31 cellular contexts compared by ENCODE assay signal in genomic region chr4:8919651-8920288, GRCh38. TPM values are rescaled to one million over a fixed set of nuclear protein-coding genes. Genes with fewer than 3 reads are reported as not detected.
DNase-seq lines count a peak whose midpoint lies in the region; ATAC-seq, FAIRE-seq and TF ChIP-seq lines count a peak whose summit lies in the region.
"Had no signal": no experiment of that assay in that cellular context is flagged by ENCODE, and none has a peak within 500 bp of the region (broad histone marks: within the 10 kb centered on the region; RNA-seq: fewer than 3 reads in every experiment).

No MANE protein-coding gene starts in this region.

- no peak for TF ChIP-seq POLR2A in spleen (IDR thresholded peaks at IDR 0.05)

- no peak for ATAC-seq in activated T-cell treated with anti-CD3 and anti-CD28 coated beads, Interleukin-2, amount 50 U/mL, for 4 hours
- ATAC-seq in HG02759 (IDR thresholded peaks at IDR 0.05; ENCODE audit: unreplicated experiment) (no peak), GM19324 (IDR thresholded peaks at IDR 0.05; ENCODE audit: low FRiP score, unreplicated experiment) (no peak)
- ATAC-seq: A549, GM12878, left ventricle myocardium superior, T-helper 17 cell had no signal

- peaks cover 17% of the 10 kb centered on the region for H3K27me3 Mint-ChIP-seq in activated T-cell treated with anti-CD3 and anti-CD28 coated beads, Interleukin-2, amount 50 U/mL, for 4 hours (ENCODE audit: low read depth)

- no peaks in the 10 kb centered on the region for H3K36me3 Mint-ChIP-seq in activated T-cell treated with anti-CD3 and anti-CD28 coated beads, Interleukin-2, amount 50 U/mL, for 4 hours (ENCODE audit: insufficient read depth)
- H3K36me3 Mint-ChIP-seq: brain, IgD-negative memory B cell, immature natural killer cell had no signal

- H3K27ac ChIP-seq in kidney (ENCODE audit: low read depth in 2 of 2, low read length in 2 of 2), result no peak overlapping the region
- H3K27ac ChIP-seq in spleen, result no peak overlapping the region
- H3K27ac ChIP-seq: A549, adrenal gland, epithelial cell of prostate, heart right ventricle, vagina had no signal

- H3K4me1 Mint-ChIP-seq in activated T-cell treated with anti-CD3 and anti-CD28 coated beads, Interleukin-2, amount 50 U/mL, for 4 hours (ENCODE audit: low read depth), result peaks cover 4% of the 10 kb centered on the region
- H3K4me1 Mint-ChIP-seq: IgD-negative memory B cell, immature natural killer cell had no signal

- H3K9me3 ChIP-seq in kidney (ENCODE audit: control insufficient read depth in 1 of 2, low read length in 2 of 2) (peaks cover 0 to 6% of the 10 kb centered on the region in 2 donors), spleen (peaks cover 0 to 26% (median 23%) of the 10 kb centered on the region in 8 donors)
- H3K9me3 ChIP-seq: A549, adrenal gland, BE2C, SK-N-SH, vagina had no signal

- H3K9me3 Mint-ChIP-seq in activated T-cell treated with anti-CD3 and anti-CD28 coated beads, Interleukin-2, amount 50 U/mL, for 4 hours, result peaks cover 14% of the 10 kb centered on the region

- H3K27me3 ChIP-seq in spleen (replicated peaks in 1 of 7), result peaks cover 0 to 56% (median 0%) of the 10 kb centered on the region in 7 donors
- H3K27me3 ChIP-seq: vagina had no signal

- H3K4me3 ChIP-seq in kidney (ENCODE audit: low read length in 2 of 2), result no peak overlapping the region
- no peak overlapping the region for H3K4me3 ChIP-seq in spleen
- H3K4me3 ChIP-seq: A549, adrenal gland, GM12878, heart right ventricle, vagina had no signal

- POLR2A ChIA-PET in HEK293T (lab: Yijun Ruan, JAX), result no interaction called here

- TF ChIP-seq CTCF in kidney (IDR thresholded peaks at IDR 0.05; ENCODE audit: borderline replicate concordance, extremely low read depth, insufficient read depth), result no peak
- no peak for TF ChIP-seq CTCF in spleen (IDR thresholded peaks at IDR 0.05 in 8 of 11, conservative IDR thresholded peaks at IDR 0.05 in 3 of 11)
- no peak for TF ChIP-seq CTCF in GM13977 (IDR thresholded peaks at IDR 0.05; ENCODE audit: extremely low read depth, insufficient read depth, missing control alignments)

- in situ Hi-C loops in GM13977 (cut with MboI; ENCODE audit: low pct_unique_long_range_greater_than_20kb, low sequenced_read_pairs, unreplicated experiment), result no loop called here

- H3K4me3 Mint-ChIP-seq in activated T-cell treated with anti-CD3 and anti-CD28 coated beads, Interleukin-2, amount 50 U/mL, for 4 hours, result no peak overlapping the region
- H3K4me3 Mint-ChIP-seq: brain, HFFc6, immature natural killer cell, T-helper 17 cell had no signal

- intact Hi-C loops in kidney (cut with DNase I), result no loop called here
- intact Hi-C loops in spleen (cut with DNase I; ENCODE audit: low total_unique reads), result loop anchor here (10.0 kb wide), 1 partner anchor 315 kb away; no protein-coding TSS in a partner anchor

- DNase-seq in activated T-cell treated with anti-CD3 and anti-CD28 coated beads, Interleukin-2, amount 50 U/mL, for 48 hours, result peak; percentile 3 to 5
- no peak for DNase-seq in activated T-cell treated with anti-CD3 and anti-CD28 coated beads, Interleukin-2, amount 50 U/mL, for 4 hours
- DNase-seq in HEK293T (ENCODE audit: extremely low spot score), result peak; percentile 3
- peak; percentile 64 for DNase-seq in kidney
- peak; percentile 54 for DNase-seq in spleen
- DNase-seq in GM13977 (ENCODE audit: low spot score), result no peak
- DNase-seq: activated gamma-delta T cell, BE2C, DND-41, heart right ventricle, HFFc6, immature natural killer cell, left ventricle myocardium superior, NCI-H1105 treated with DMSO at 0.1 percent for 48 hours, NCI-H2029 treated with DMSO at 0.1 percent for 48 hours, NCI-H2227 treated with DMSO at 0.1 percent for 48 hours, NCI-H82, SK-N-SH, substantia nigra, T-helper 17 cell had no signal

- H3K36me3 ChIP-seq in kidney (ENCODE audit: control insufficient read depth in 1 of 2, insufficient read depth in 2 of 2, low read length in 2 of 2), result no peaks in the 10 kb centered on the region
- H3K36me3 ChIP-seq in spleen, result no peaks in the 10 kb centered on the region
- H3K36me3 ChIP-seq: adrenal gland, BE2C, heart right ventricle, vagina had no signal

- no peak overlapping the region for H3K9ac ChIP-seq in kidney (ENCODE audit: low read length in 2 of 2)
- H3K9ac ChIP-seq: SK-N-SH had no signal

- H3K4me1 ChIP-seq in kidney (ENCODE audit: control insufficient read depth in 1 of 2, insufficient read depth in 1 of 2, low read depth in 1 of 2, low read length in 2 of 2), result no peaks in the 10 kb centered on the region
- H3K4me1 ChIP-seq in spleen, result peaks cover 0 to 5% (median 0%) of the 10 kb centered on the region in 6 donors
- H3K4me1 ChIP-seq: A549, adrenal gland, BE2C, heart right ventricle, vagina had no signal

- 63 to 79% (median 70%) methylated on average over 7 to 16 of the region's 16 CpGs for WGBS in spleen, 5 donors

- no peak for FAIRE-seq in kidney (lab: Jason Lieb, UNC)
- FAIRE-seq: A549, GM12878 had no signal

- CTCF ChIA-PET in HEK293T (lab: Yijun Ruan, JAX), result interaction anchor here (0.6 kb wide), 1 partner anchor 312 kb away, joined by 3 read pairs; no protein-coding TSS in a partner anchor

TF ChIP-seq in HEK293T, 16 proteins besides CTCF, POLR2A, EP300 and RAD21:
- TF ChIP-seq ZNF384 (IDR thresholded peaks at IDR 0.05) (no peak), FOXM1 (IDR thresholded peaks at IDR 0.05; ENCODE audit: borderline replicate concordance) (no peak), ELF4 (IDR thresholded peaks at IDR 0.05) (no peak), L3MBTL2 (conservative IDR thresholded peaks at IDR 0.05) (no peak), FOXA1 (IDR thresholded peaks at IDR 0.05) (no peak), ARNT (IDR thresholded peaks at IDR 0.05) (no peak), NFRKB (IDR thresholded peaks at IDR 0.05) (no peak)

RNA-seq across cellular contexts. Expression of gene HMX1, which starts 48.1 kb away (rescaled TPM):
- not detected for total RNA-seq in activated T-cell treated with anti-CD3 and anti-CD28 coated beads, Interleukin-2, amount 50 U/mL, for 4 hours
- not detected for total RNA-seq in kidney
- not detected for polyA plus RNA-seq in kidney (ENCODE audit: insufficient read depth, low read depth, low replicate concordance)
- total RNA-seq in spleen, result not detected
- not detected for polyA plus RNA-seq in spleen
- total RNA-seq: adrenal gland, GM12878, HFFc6, left ventricle myocardium superior, mononuclear cell, OCI-LY7, T-helper 17 cell, vagina had no signal
- polyA plus RNA-seq: adrenal gland, GM12878, heart right ventricle, IgD-negative memory B cell, immature natural killer cell had no signal

Comparison
In these comparisons a context has a peak if more than half of its experiments do, and no peak if none do; other contexts are left out.
1. DNase-seq: peak in activated T-cell treated with anti-CD3 and anti-CD28 coated beads, Interleukin-2, amount 50 U/mL, for 48 hours (2 of 2), HEK293T (single experiment), kidney (single experiment) and spleen (single experiment); none in activated T-cell treated with anti-CD3 and anti-CD28 coated beads, Interleukin-2, amount 50 U/mL, for 4 hours (single experiment) and GM13977 (single experiment).